8 cellular contexts compared by ENCODE assay signal in genomic region chr14:73591690-73592448, GRCh38. TPM values are rescaled to one million over a fixed set of nuclear protein-coding genes. Genes with fewer than 3 reads are reported as not detected.
DNase-seq lines count a peak whose midpoint lies in the region; ATAC-seq and TF ChIP-seq lines count a peak whose summit lies in the region.

A gene with protein sequence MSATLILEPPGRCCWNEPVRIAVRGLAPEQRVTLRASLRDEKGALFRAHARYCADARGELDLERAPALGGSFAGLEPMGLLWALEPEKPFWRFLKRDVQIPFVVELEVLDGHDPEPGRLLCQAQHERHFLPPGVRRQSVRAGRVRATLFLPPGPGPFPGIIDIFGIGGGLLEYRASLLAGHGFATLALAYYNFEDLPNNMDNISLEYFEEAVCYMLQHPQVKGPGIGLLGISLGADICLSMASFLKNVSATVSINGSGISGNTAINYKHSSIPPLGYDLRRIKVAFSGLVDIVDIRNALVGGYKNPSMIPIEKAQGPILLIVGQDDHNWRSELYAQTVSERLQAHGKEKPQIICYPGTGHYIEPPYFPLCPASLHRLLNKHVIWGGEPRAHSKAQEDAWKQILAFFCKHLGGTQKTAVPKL (plus strand): TSS chr14:73591873. CDS start chr14:73591960, 87 bp downstream.

- H3K36me3 ChIP-seq in endocrine pancreas (ENCODE audit: control insufficient read depth, insufficient read depth, low read length): no peaks in the 10 kb centered on the region

- TF ChIP-seq CTCF in LNCaP clone FGC (IDR thresholded peaks at IDR 0.05; ENCODE audit: control insufficient read depth, extremely low read depth, insufficient read depth): no peak

- peak within 1 kb of the TSS; percentile 85 to 89 for H3K4me3 Mint-ChIP-seq in stimulated activated naive CD8-positive, alpha-beta T cell treated with anti-CD3 and anti-CD28 coated beads, Interleukin-15, amount 100 ng/mL, for 72 hours

- no peaks in the 10 kb centered on the region for H3K4me1 ChIP-seq in endocrine pancreas (ENCODE audit: control insufficient read depth, insufficient read depth, low read length)
- H3K4me1 ChIP-seq in mononuclear cell (ENCODE audit: insufficient read depth, low read length): peaks cover 12% of the 10 kb centered on the region

- H3K27me3 ChIP-seq in endocrine pancreas (ENCODE audit: control insufficient read depth, insufficient read depth, low read length): no peaks in the 10 kb centered on the region
- H3K27me3 ChIP-seq in mononuclear cell (ENCODE audit: insufficient read depth, low read length): no peaks in the 10 kb centered on the region

- DNase-seq in NCI-H345 (lab: John Stamatoyannopoulos, UW): peak; percentile 63
- no peak for DNase-seq in NCI-H345 treated with DMSO at 0.1 percent for 48 hours (lab: John Stamatoyannopoulos, UW; ENCODE audit: unreplicated experiment)
- no peak for DNase-seq in LNCaP clone FGC (ENCODE audit: low read depth)
- peak; percentile 40 to 44 for DNase-seq in activated CD4-positive, alpha-beta T cell treated with anti-CD3 and anti-CD28 coated beads, Interleukin-2, amount 50 U/mL, for 4 hours
- peak; percentile 65 to 68 for DNase-seq in stimulated activated naive CD8-positive, alpha-beta T cell treated with anti-CD3 and anti-CD28 coated beads, Interleukin-15, amount 100 ng/mL, for 72 hours
- no peak for DNase-seq in COLO829 (ENCODE audit: low spot score)

- H3K9me3 ChIP-seq in endocrine pancreas (ENCODE audit: control insufficient read depth, low read length) (no peaks in the 10 kb centered on the region), mononuclear cell (ENCODE audit: low read depth, low read length) (no peaks in the 10 kb centered on the region)

- no peaks in the 10 kb centered on the region for H3K27me3 Mint-ChIP-seq in stimulated activated naive CD8-positive, alpha-beta T cell treated with anti-CD3 and anti-CD28 coated beads, Interleukin-15, amount 100 ng/mL, for 72 hours

- H3K4me3 ChIP-seq in LNCaP clone FGC (ENCODE audit: low read depth, low read length): peak within 1 kb of the TSS; percentile 13; the same call in 1 of the 2 replicates
- no peak within 1 kb of the TSS for H3K4me3 ChIP-seq in endocrine pancreas (ENCODE audit: control insufficient read depth, insufficient read depth, low read length)
- peak within 1 kb of the TSS; percentile 49 for H3K4me3 ChIP-seq in mononuclear cell (ENCODE audit: low read length)

- peaks cover 13% of the 10 kb centered on the region for H3K4me1 Mint-ChIP-seq in stimulated activated naive CD8-positive, alpha-beta T cell treated with anti-CD3 and anti-CD28 coated beads, Interleukin-15, amount 100 ng/mL, for 72 hours

- peak within 1 kb of the TSS; percentile 19 for H3K9ac ChIP-seq in endocrine pancreas (ENCODE audit: control insufficient read depth, insufficient read depth, low read length)

- peak within 1 kb of the TSS; percentile 82 to 83 for H3K27ac Mint-ChIP-seq in stimulated activated naive CD8-positive, alpha-beta T cell treated with anti-CD3 and anti-CD28 coated beads, Interleukin-15, amount 100 ng/mL, for 72 hours

- ATAC-seq in stimulated activated naive CD8-positive, alpha-beta T cell treated with anti-CD3 and anti-CD28 coated beads, Interleukin-15, amount 100 ng/mL, for 72 hours: peak; percentile 94

- H3K9me3 Mint-ChIP-seq in stimulated activated naive CD8-positive, alpha-beta T cell treated with anti-CD3 and anti-CD28 coated beads, Interleukin-15, amount 100 ng/mL, for 72 hours: no peaks in the 10 kb centered on the region

RNA-seq across cellular contexts. Expression of the gene that starts here (rescaled TPM):
- 0.42 TPM for total RNA-seq in mononuclear cell

Comparison
In these comparisons a context has a peak if more than half of its experiments do, and no peak if none do; other contexts are left out.
1. DNase-seq: peak in NCI-H345 (single experiment), activated CD4-positive, alpha-beta T cell treated with anti-CD3 and anti-CD28 coated beads, Interleukin-2, amount 50 U/mL, for 4 hours (2 of 2) and stimulated activated naive CD8-positive, alpha-beta T cell treated with anti-CD3 and anti-CD28 coated beads, Interleukin-15, amount 100 ng/mL, for 72 hours (2 of 2); none in NCI-H345 treated with DMSO at 0.1 percent for 48 hours (single experiment), LNCaP clone FGC (single experiment) and COLO829 (single experiment).